In the genomic region with DNA sequence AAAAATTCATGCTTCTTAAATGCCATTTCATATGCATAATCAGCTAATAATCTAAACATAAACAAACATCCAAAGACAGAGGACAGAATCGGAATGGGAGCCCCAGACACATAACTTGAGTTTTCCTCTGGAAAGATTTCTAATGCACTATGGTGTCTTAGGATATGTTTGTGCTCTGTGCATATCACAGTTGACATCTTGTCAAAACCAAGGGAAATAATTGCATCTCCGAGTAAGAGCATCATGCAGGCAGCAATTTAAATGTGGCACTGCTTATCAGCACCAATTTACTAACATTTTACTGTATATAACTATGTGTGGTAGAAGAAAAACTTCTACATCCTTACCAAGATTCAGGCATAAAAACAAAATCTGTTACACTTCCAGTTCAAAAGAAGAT, we compare ENCODE assay signal across 15 cellular contexts.
DNase-seq lines count a peak whose midpoint lies in the region; ATAC-seq, FAIRE-seq and TF ChIP-seq lines count a peak whose summit lies in the region.
"Had no signal": no experiment of that assay in that cellular context is flagged by ENCODE, and none has a peak within 500 bp of the region (broad histone marks: within the 10 kb centered on the region; RNA-seq: fewer than 3 reads in every experiment).

No MANE protein-coding gene starts in this region.

- peaks cover 21% of the 10 kb centered on the region for H3K4me1 ChIP-seq in hepatocyte (ENCODE audit: insufficient read depth)
- peaks cover 18% of the 10 kb centered on the region for H3K4me1 ChIP-seq in smooth muscle cell (ENCODE audit: low read depth)
- H3K4me1 ChIP-seq in lower lobe of right lung: peaks cover 13% of the 10 kb centered on the region
- H3K4me1 ChIP-seq: BE2C had no signal

- FAIRE-seq in A204.1 (lab: Jason Lieb, UNC) (peak; percentile 39), H54 (lab: Jason Lieb, UNC) (peak; percentile 55)
- FAIRE-seq: D721Med had no signal

- DNase-seq in H54 (ENCODE audit: insufficient read length, low spot score): no peak
- DNase-seq in hepatocyte (ENCODE audit: low spot score): no peak
- DNase-seq in smooth muscle cell (lab: John Stamatoyannopoulos, UW; ENCODE audit: unreplicated experiment): no peak
- no peak for DNase-seq in DMS79 (lab: John Stamatoyannopoulos, UW)
- no peak for DNase-seq in GF-D8 (lab: John Stamatoyannopoulos, UW)
- no peak for DNase-seq in lower lobe of right lung
- DNase-seq: 8988T; ACHN; C1 segment of cervical spinal cord; Caco-2; CD4-positive, CD25-positive, alpha-beta regulatory T cell; GDM1 had no signal

- H3K27ac ChIP-seq in hepatocyte (no peak overlapping the region), smooth muscle cell (ENCODE audit: low read depth) (no peak overlapping the region), lower lobe of right lung (no peak overlapping the region)

- H3K4me3 ChIP-seq in hepatocyte (no peak overlapping the region), smooth muscle cell (no peak overlapping the region), lower lobe of right lung (no peak overlapping the region)

- intact Hi-C loops in lower lobe of right lung (cut with DNase I): no loop called here

- H2AFZ ChIP-seq in hepatocyte (peak overlapping the region; percentile 9), smooth muscle cell (ENCODE audit: low read depth) (no peak overlapping the region)

- H3K27me3 ChIP-seq in hepatocyte (no peaks in the 10 kb centered on the region), smooth muscle cell (ENCODE audit: low read depth) (no peaks in the 10 kb centered on the region), lower lobe of right lung (ENCODE audit: low read depth) (no peaks in the 10 kb centered on the region)
- H3K27me3 ChIP-seq: BE2C had no signal

- TF ChIP-seq CTCF in hepatocyte (IDR thresholded peaks at IDR 0.05; ENCODE audit: poor library complexity): no peak
- TF ChIP-seq CTCF in smooth muscle cell (IDR thresholded peaks at IDR 0.05; ENCODE audit: borderline replicate concordance, insufficient read depth, poor library complexity, severe bottlenecking): no peak
- no peak for TF ChIP-seq CTCF in lower lobe of right lung (IDR thresholded peaks at IDR 0.05)

- H3K9me3 ChIP-seq in hepatocyte (ENCODE audit: low read depth) (no peaks in the 10 kb centered on the region), smooth muscle cell (replicated peaks; ENCODE audit: low read depth) (no peaks in the 10 kb centered on the region), lower lobe of right lung (no peaks in the 10 kb centered on the region)
- H3K9me3 ChIP-seq: BE2C, Caco-2 had no signal

- H3K36me3 ChIP-seq in hepatocyte (replicated peaks; ENCODE audit: insufficient read depth, low read depth): no peaks in the 10 kb centered on the region
- H3K36me3 ChIP-seq in smooth muscle cell (ENCODE audit: low read depth): no peaks in the 10 kb centered on the region
- H3K36me3 ChIP-seq in lower lobe of right lung: no peaks in the 10 kb centered on the region
- H3K36me3 ChIP-seq: BE2C had no signal

- no peak for ATAC-seq in lower lobe of right lung

- 69% methylated on average over 2 of the region's 2 CpGs for WGBS in hepatocyte (ENCODE audit: low lambda C conversion rate, missing lambda C conversion rate)
- WGBS in smooth muscle cell (ENCODE audit: low lambda C conversion rate): 60% methylated on average over 2 of the region's 2 CpGs

- no peak for TF ChIP-seq POLR2A in H54 (IDR thresholded peaks at IDR 0.05; ENCODE audit: low read depth, low read length)

- no peak overlapping the region for H3K9ac ChIP-seq in smooth muscle cell (ENCODE audit: low read depth)

- no peaks in the 10 kb centered on the region for H4K20me1 ChIP-seq in hepatocyte (ENCODE audit: insufficient read depth, poor library complexity, severe bottlenecking)
- H4K20me1 ChIP-seq in smooth muscle cell (ENCODE audit: low read depth): no peaks in the 10 kb centered on the region

- H3K79me2 ChIP-seq in hepatocyte (peaks cover 2% of the 10 kb centered on the region), smooth muscle cell (ENCODE audit: low read depth) (no peaks in the 10 kb centered on the region)

- no peaks in the 10 kb centered on the region for H3K9me2 ChIP-seq in hepatocyte (replicated peaks; ENCODE audit: insufficient read depth)

- H3K4me2 ChIP-seq in hepatocyte: peak overlapping the region; percentile 50
- H3K4me2 ChIP-seq in smooth muscle cell: peak overlapping the region; percentile 52

- no peaks in the 10 kb centered on the region for H3F3A ChIP-seq in smooth muscle cell (ENCODE audit: low read depth)
